In genomic region chr5:171702391-171702790, GRCh38 we compare ENCODE assay signal across 23 cellular contexts.
"Had no signal": no experiment of that assay in that cellular context is flagged by ENCODE, and none has a peak within 500 bp of the region (broad histone marks: within the 10 kb centered on the region; RNA-seq: fewer than 3 reads in every experiment).

No MANE protein-coding gene starts in this region.

- H3K9me3 Mint-ChIP-seq: IgD-negative memory B cell had no signal

- H3K27me3 Mint-ChIP-seq: IgD-negative memory B cell had no signal

- H3K4me3 Mint-ChIP-seq: IgD-negative memory B cell had no signal

- H3K36me3 Mint-ChIP-seq: IgD-negative memory B cell had no signal

- H3K27ac Mint-ChIP-seq: IgD-negative memory B cell had no signal

- DNase-seq: Kasumi-1; MM.1S; NCI-H1092 treated with DMSO at 0.1 percent for 48 hours; NCI-H1436; NCI-H187; NCI-H2029; NCI-H2081 treated with DMSO at 0.1 percent for 48 hours; NCI-H2171; NCI-H226; NCI-H446; NCI-H510A; NCI-H524 treated with DMSO at 0.1 percent for 48 hours; NCI-H69; NCI-H774; NK-92 treated with Interleukin-12 subunit alpha and Interleukin-12 subunit beta, amount 100 ng/mL, for 24 hours; PC-9; Peyer's patch; SHP77 treated with DMSO at 0.1 percent for 48 hours; SJCRH30 had no signal

- ATAC-seq: K562, Right ventricle myocardium inferior, SK-N-SH treated with all-trans-retinoic acid at 6 μM for 48 hours had no signal
